In the genomic region with DNA sequence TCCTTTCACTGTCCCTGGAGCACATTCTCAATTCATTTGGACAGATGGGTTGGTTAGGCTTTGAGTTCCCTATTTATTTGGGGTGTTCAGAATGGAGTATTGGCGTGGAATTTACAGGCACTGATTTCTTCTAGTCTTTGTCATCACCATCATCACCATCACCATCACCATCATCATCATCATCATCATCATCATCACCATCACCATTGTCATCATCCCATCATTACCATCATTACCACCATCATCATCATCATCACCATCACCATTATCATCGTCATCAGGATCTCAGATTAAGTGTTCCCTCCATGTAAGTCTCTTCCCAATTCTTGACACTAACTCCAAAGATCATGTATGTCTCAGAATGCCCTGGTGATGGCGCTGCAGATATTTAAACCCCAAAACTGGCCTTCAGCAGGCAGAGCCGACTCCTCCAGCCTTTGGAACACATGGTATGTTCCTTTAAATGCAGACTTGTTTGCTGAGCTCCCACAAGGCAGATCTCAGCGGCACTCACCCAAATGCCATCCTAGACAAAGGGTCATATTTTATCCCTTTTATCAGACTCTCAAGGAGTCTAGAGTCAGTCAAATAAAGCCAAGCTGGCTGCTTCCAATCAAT, we compare ENCODE assay signal across 2 cellular contexts.
TF ChIP-seq lines count a peak whose summit lies in the region.

No MANE protein-coding gene starts in this region.

TF ChIP-seq in IMR-90, 13 proteins besides CTCF, POLR2A, EP300 and RAD21:
- TF ChIP-seq MXI1 (IDR thresholded peaks at IDR 0.05; ENCODE audit: borderline replicate concordance, low read depth, low read length) (no peak), SMC3 (IDR thresholded peaks at IDR 0.05; ENCODE audit: low read depth, low read length) (no peak), NFE2L2 (IDR thresholded peaks at IDR 0.05; ENCODE audit: low read depth, low read length) (no peak), CHD1 (IDR thresholded peaks at IDR 0.05; ENCODE audit: low read depth, low read length) (no peak), BHLHE40 (IDR thresholded peaks at IDR 0.05; ENCODE audit: low read depth, low read length) (no peak), RFX5 (IDR thresholded peaks at IDR 0.05; ENCODE audit: low read depth, low read length) (no peak), MAFK (IDR thresholded peaks at IDR 0.05; ENCODE audit: low read depth, low read length) (no peak), CEBPB (IDR thresholded peaks at IDR 0.05; ENCODE audit: low read depth, low read length) (no peak), FOS (IDR thresholded peaks at IDR 0.05; ENCODE audit: low read depth, low read length) (no peak), MAZ (IDR thresholded peaks at IDR 0.05; ENCODE audit: borderline replicate concordance, low read depth, low read length) (no peak), RCOR1 (IDR thresholded peaks at IDR 0.05; ENCODE audit: insufficient replicate concordance, low read length) (no peak)
- TF ChIP-seq, protein P1, sequence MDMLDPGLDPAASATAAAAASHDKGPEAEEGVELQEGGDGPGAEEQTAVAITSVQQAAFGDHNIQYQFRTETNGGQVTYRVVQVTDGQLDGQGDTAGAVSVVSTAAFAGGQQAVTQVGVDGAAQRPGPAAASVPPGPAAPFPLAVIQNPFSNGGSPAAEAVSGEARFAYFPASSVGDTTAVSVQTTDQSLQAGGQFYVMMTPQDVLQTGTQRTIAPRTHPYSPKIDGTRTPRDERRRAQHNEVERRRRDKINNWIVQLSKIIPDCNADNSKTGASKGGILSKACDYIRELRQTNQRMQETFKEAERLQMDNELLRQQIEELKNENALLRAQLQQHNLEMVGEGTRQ (IDR thresholded peaks at IDR 0.05; ENCODE audit: low read depth, low read length), result no peak
- TF ChIP-seq, protein P2, sequence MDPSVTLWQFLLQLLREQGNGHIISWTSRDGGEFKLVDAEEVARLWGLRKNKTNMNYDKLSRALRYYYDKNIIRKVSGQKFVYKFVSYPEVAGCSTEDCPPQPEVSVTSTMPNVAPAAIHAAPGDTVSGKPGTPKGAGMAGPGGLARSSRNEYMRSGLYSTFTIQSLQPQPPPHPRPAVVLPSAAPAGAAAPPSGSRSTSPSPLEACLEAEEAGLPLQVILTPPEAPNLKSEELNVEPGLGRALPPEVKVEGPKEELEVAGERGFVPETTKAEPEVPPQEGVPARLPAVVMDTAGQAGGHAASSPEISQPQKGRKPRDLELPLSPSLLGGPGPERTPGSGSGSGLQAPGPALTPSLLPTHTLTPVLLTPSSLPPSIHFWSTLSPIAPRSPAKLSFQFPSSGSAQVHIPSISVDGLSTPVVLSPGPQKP (IDR thresholded peaks at IDR 0.05; ENCODE audit: borderline replicate concordance, low read depth, low read length), result no peak

TF ChIP-seq in HepG2, 621 proteins besides CTCF, POLR2A, EP300 and RAD21:
- TF ChIP-seq CREB1 (IDR thresholded peaks at IDR 0.05), result peak; percentile 93
- no peak for TF ChIP-seq CREB1 (CRISPR knock-in tag; IDR thresholded peaks at IDR 0.05)
- TF ChIP-seq ZNF510 (CRISPR knock-in tag; IDR thresholded peaks at IDR 0.05; ENCODE audit: low read depth), result no peak
